9 cellular contexts compared by ENCODE assay signal in genomic region chr18:13610517-13610916, GRCh38.
DNase-seq lines count a peak whose midpoint lies in the region; ATAC-seq and TF ChIP-seq lines count a peak whose summit lies in the region.
"Had no signal": no experiment of that assay in that cellular context is flagged by ENCODE, and none has a peak within 500 bp of the region (broad histone marks: within the 10 kb centered on the region; RNA-seq: fewer than 3 reads in every experiment).

No MANE protein-coding gene starts in this region.

- no peaks in the 10 kb centered on the region for H3K27me3 ChIP-seq in CD4-positive, CD25-positive, alpha-beta regulatory T cell (ENCODE audit: control insufficient read depth, insufficient read depth, low read length)
- H3K27me3 ChIP-seq in prostate gland (replicated peaks; ENCODE audit: insufficient read depth), result no peaks in the 10 kb centered on the region

- no peaks in the 10 kb centered on the region for H3K9me3 ChIP-seq in CD4-positive, CD25-positive, alpha-beta regulatory T cell (ENCODE audit: control insufficient read depth in 2 of 2, low read length in 2 of 2)
- H3K9me3 ChIP-seq in prostate gland, result no peaks in the 10 kb centered on the region

- peak overlapping the region in 2 of 4 donors; percentile 82 to 84 for H3K4me3 Mint-ChIP-seq in CD4-positive, CD25-positive, alpha-beta regulatory T cell
- H3K4me3 Mint-ChIP-seq in central memory CD8-positive, alpha-beta T cell, result no peak overlapping the region

- H3K36me3 Mint-ChIP-seq in CD4-positive, CD25-positive, alpha-beta regulatory T cell, result no peaks in the 10 kb centered on the region
- peaks cover 21% of the 10 kb centered on the region for H3K36me3 Mint-ChIP-seq in central memory CD8-positive, alpha-beta T cell (ENCODE audit: insufficient read depth)

- H3K4me1 Mint-ChIP-seq in CD4-positive, CD25-positive, alpha-beta regulatory T cell, result peaks cover 56 to 84% (median 69%) of the 10 kb centered on the region in 4 donors
- peaks cover 72% of the 10 kb centered on the region for H3K4me1 Mint-ChIP-seq in central memory CD8-positive, alpha-beta T cell

- H3K4me3 ChIP-seq in CD4-positive, CD25-positive, alpha-beta regulatory T cell (ENCODE audit: low read depth, low read length), result no peak overlapping the region
- H3K4me3 ChIP-seq in Jurkat, Clone E6-1 (ENCODE audit: low read length), result peak overlapping the region; percentile 67; the same call in 1 of the 2 replicates
- H3K4me3 ChIP-seq in prostate gland, result peak overlapping the region in 1 of 2 donors; percentile 22

- peaks cover 74% of the 10 kb centered on the region for H3K4me1 ChIP-seq in CD4-positive, CD25-positive, alpha-beta regulatory T cell (ENCODE audit: control insufficient read depth, insufficient read depth, low read length, poor library complexity, severe bottlenecking)
- no peaks in the 10 kb centered on the region for H3K4me1 ChIP-seq in prostate gland (replicated peaks)

- peak overlapping the region; percentile 62 for H3K27ac ChIP-seq in CD4-positive, CD25-positive, alpha-beta regulatory T cell (ENCODE audit: insufficient read depth, low read length, poor library complexity, severe bottlenecking)
- H3K27ac ChIP-seq in prostate gland, result peak overlapping the region; percentile 38 to 48

- ATAC-seq in CD4-positive, CD25-positive, alpha-beta regulatory T cell (ENCODE audit: low read depth in 2 of 2), result no peak
- ATAC-seq in central memory CD8-positive, alpha-beta T cell (replicated peaks; ENCODE audit: extremely low read depth, poor library complexity, severe bottlenecking), result no peak
- no peak for ATAC-seq in GM21447 (IDR thresholded peaks at IDR 0.05; ENCODE audit: unreplicated experiment)

- TF ChIP-seq CTCF in prostate gland (IDR thresholded peaks at IDR 0.05), result no peak

- H3K27ac Mint-ChIP-seq in CD4-positive, CD25-positive, alpha-beta regulatory T cell, result peak overlapping the region in 2 of 3 donors; percentile 91 to 94
- H3K27ac Mint-ChIP-seq in central memory CD8-positive, alpha-beta T cell (ENCODE audit: low read depth), result peak overlapping the region; percentile 89

- no peaks in the 10 kb centered on the region for H3K27me3 Mint-ChIP-seq in CD4-positive, CD25-positive, alpha-beta regulatory T cell
- no peaks in the 10 kb centered on the region for H3K27me3 Mint-ChIP-seq in central memory CD8-positive, alpha-beta T cell

- no peak for TF ChIP-seq POLR2A in prostate gland (IDR thresholded peaks at IDR 0.05)

- peaks cover 0 to 3% (median 0%) of the 10 kb centered on the region in 7 donors for H3K9me3 Mint-ChIP-seq in CD4-positive, CD25-positive, alpha-beta regulatory T cell
- no peaks in the 10 kb centered on the region for H3K9me3 Mint-ChIP-seq in central memory CD8-positive, alpha-beta T cell

- no peaks in the 10 kb centered on the region for H3K36me3 ChIP-seq in CD4-positive, CD25-positive, alpha-beta regulatory T cell (ENCODE audit: control insufficient read depth, insufficient read depth, low read length)
- H3K36me3 ChIP-seq in prostate gland, result no peaks in the 10 kb centered on the region

- DNase-seq in CD4-positive, CD25-positive, alpha-beta regulatory T cell, result no peak
- no peak for DNase-seq in Jurkat, Clone E6-1 (ENCODE audit: low read depth, low spot score)
- DNase-seq in central memory CD8-positive, alpha-beta T cell (ENCODE audit: low spot score in 2 of 2), result no peak
- DNase-seq in prostate gland (ENCODE audit: low spot score) (no peak), germinal center (ENCODE audit: low spot score) (no peak), NCI-H526 treated with DMSO at 0.1 percent for 48 hours (lab: John Stamatoyannopoulos, UW) (no peak)
- DNase-seq in stimulated activated CD4-positive, alpha-beta T cell treated with anti-CD3 and anti-CD28 coated beads, Interleukin-4, amount 100 ng/mL, for 24 hours, result no peak
- DNase-seq: NCI-H524 had no signal

- 71% methylated on average over 9 of the region's 9 CpGs for WGBS in prostate gland

- intact Hi-C loops in prostate gland (cut with DNase I), result loop anchor here (5.0 kb wide), 1 partner anchor 393 kb away; the partner anchor contains the start of gene LDLRAD4
